Comparison of ENCODE assay signal across 1 cellular context in the genomic region with DNA sequence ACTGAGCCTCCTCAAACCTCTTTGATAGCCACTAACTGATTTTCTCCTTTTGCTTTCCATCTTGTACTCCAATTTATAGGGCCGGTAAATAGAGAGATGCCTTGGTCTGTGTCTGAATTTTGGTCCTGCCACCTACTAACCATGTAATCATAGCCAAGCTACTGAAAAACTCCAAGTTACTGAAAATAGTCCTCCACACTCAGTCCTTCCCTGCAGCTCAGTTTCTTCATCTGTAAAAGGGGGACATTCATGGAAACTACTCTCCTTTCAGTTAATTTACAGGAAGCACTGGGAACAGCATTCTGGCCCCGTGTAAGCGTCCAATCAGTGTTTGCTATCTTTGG.
TF ChIP-seq lines count a peak whose summit lies in the region.

No MANE protein-coding gene starts in this region.

TF ChIP-seq in GM23338, 12 proteins besides CTCF, POLR2A, EP300 and RAD21:
- TF ChIP-seq CREB1 (CRISPR knock-in tag; IDR thresholded peaks at IDR 0.05; ENCODE audit: low read depth) (no peak), REST (IDR thresholded peaks at IDR 0.05; ENCODE audit: unreplicated experiment) (no peak), ZNF114 (CRISPR knock-in tag; IDR thresholded peaks at IDR 0.05) (no peak), EZH2 (IDR thresholded peaks at IDR 0.05; ENCODE audit: low read depth, unreplicated experiment) (no peak), STAT1 (IDR thresholded peaks at IDR 0.05; ENCODE audit: unreplicated experiment) (no peak), JUNB (IDR thresholded peaks at IDR 0.05; ENCODE audit: unreplicated experiment) (no peak), EZH2phosphoT487 (IDR thresholded peaks at IDR 0.05; ENCODE audit: unreplicated experiment) (no peak), POLR2AphosphoS5 (IDR thresholded peaks at IDR 0.05; ENCODE audit: low read depth) (no peak), ZNF331 (CRISPR knock-in tag; IDR thresholded peaks at IDR 0.05; ENCODE audit: low read depth) (no peak), NANOG (IDR thresholded peaks at IDR 0.05; ENCODE audit: borderline replicate concordance) (no peak)
- TF ChIP-seq, protein P1, sequence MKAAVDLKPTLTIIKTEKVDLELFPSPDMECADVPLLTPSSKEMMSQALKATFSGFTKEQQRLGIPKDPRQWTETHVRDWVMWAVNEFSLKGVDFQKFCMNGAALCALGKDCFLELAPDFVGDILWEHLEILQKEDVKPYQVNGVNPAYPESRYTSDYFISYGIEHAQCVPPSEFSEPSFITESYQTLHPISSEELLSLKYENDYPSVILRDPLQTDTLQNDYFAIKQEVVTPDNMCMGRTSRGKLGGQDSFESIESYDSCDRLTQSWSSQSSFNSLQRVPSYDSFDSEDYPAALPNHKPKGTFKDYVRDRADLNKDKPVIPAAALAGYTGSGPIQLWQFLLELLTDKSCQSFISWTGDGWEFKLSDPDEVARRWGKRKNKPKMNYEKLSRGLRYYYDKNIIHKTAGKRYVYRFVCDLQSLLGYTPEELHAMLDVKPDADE (IDR thresholded peaks at IDR 0.05): no peak
- TF ChIP-seq, protein P2, sequence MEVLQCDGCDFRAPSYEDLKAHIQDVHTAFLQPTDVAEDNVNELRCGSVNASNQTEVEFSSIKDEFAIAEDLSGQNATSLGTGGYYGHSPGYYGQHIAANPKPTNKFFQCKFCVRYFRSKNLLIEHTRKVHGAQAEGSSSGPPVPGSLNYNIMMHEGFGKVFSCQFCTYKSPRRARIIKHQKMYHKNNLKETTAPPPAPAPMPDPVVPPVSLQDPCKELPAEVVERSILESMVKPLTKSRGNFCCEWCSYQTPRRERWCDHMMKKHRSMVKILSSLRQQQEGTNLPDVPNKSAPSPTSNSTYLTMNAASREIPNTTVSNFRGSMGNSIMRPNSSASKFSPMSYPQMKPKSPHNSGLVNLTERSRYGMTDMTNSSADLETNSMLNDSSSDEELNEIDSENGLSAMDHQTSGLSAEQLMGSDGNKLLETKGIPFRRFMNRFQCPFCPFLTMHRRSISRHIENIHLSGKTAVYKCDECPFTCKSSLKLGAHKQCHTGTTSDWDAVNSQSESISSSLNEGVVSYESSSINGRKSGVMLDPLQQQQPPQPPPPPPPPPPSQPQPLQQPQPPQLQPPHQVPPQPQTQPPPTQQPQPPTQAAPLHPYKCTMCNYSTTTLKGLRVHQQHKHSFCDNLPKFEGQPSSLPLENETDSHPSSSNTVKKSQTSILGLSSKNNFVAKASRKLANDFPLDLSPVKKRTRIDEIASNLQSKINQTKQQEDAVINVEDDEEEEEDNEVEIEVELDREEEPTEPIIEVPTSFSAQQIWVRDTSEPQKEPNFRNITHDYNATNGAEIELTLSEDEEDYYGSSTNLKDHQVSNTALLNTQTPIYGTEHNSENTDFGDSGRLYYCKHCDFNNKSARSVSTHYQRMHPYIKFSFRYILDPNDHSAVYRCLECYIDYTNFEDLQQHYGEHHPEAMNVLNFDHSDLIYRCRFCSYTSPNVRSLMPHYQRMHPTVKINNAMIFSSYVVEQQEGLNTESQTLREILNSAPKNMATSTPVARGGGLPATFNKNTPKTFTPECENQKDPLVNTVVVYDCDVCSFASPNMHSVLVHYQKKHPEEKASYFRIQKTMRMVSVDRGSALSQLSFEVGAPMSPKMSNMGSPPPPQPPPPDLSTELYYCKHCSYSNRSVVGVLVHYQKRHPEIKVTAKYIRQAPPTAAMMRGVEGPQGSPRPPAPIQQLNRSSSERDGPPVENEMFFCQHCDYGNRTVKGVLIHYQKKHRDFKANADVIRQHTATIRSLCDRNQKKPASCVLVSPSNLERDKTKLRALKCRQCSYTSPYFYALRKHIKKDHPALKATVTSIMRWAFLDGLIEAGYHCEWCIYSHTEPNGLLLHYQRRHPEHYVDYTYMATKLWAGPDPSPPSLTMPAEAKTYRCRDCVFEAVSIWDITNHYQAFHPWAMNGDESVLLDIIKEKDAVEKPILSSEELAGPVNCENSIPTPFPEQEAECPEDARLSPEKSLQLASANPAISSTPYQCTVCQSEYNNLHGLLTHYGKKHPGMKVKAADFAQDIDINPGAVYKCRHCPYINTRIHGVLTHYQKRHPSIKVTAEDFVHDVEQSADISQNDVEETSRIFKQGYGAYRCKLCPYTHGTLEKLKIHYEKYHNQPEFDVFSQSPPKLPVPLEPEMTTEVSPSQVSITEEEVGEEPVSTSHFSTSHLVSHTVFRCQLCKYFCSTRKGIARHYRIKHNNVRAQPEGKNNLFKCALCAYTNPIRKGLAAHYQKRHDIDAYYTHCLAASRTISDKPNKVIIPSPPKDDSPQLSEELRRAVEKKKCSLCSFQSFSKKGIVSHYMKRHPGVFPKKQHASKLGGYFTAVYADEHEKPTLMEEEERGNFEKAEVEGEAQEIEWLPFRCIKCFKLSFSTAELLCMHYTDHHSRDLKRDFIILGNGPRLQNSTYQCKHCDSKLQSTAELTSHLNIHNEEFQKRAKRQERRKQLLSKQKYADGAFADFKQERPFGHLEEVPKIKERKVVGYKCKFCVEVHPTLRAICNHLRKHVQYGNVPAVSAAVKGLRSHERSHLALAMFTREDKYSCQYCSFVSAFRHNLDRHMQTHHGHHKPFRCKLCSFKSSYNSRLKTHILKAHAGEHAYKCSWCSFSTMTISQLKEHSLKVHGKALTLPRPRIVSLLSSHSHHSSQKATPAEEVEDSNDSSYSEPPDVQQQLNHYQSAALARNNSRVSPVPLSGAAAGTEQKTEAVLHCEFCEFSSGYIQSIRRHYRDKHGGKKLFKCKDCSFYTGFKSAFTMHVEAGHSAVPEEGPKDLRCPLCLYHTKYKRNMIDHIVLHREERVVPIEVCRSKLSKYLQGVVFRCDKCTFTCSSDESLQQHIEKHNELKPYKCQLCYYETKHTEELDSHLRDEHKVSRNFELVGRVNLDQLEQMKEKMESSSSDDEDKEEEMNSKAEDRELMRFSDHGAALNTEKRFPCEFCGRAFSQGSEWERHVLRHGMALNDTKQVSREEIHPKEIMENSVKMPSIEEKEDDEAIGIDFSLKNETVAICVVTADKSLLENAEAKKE (CRISPR knock-in tag; IDR thresholded peaks at IDR 0.05): no peak
TF ChIP-seq in GM23338: peak in this region for 0.
